Comparison of ENCODE assay signal across 21 cellular contexts in the genomic region with DNA sequence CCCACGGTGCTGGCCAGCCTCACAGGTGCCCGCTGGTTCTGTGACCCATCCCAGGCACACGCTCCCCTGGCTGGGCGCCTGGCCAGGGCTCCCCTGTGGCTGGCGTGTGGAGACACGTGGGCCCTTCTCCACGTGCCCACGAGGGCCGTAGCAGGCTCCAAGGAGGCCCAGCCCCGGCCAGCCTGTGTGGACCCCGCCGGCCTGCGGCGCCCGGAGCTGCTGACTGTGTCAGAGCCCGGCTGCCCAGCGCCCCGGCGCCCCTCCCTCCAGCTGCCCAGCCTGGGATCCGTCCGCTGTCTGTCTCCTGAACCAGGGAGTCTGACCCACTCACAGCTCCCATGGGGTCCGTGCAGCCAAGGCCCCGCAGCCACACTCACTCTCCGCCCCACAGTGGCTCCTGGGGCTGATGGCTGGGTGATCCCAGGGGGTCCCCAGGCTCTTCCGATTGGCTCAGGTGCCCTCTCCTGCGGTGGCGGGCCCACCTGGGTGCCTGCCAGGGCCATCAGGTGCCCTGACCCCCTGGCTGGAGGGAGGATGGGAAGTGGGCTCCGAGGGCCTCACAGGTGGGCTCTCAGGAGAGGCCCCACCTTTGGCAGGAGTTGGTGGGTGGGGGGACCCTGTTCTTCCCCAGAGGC. TPM values are rescaled to one million over a fixed set of nuclear protein-coding genes. Genes with fewer than 3 reads are reported as not detected.
DNase-seq lines count a peak whose midpoint lies in the region; TF ChIP-seq lines count a peak whose summit lies in the region.
"Had no signal": no experiment of that assay in that cellular context is flagged by ENCODE, and none has a peak within 500 bp of the region (broad histone marks: within the 10 kb centered on the region; RNA-seq: fewer than 3 reads in every experiment).

No MANE protein-coding gene starts in this region.

- TF ChIP-seq POLR2A in breast epithelium (IDR thresholded peaks at IDR 0.05) (no peak), suprapubic skin (IDR thresholded peaks at IDR 0.05) (no peak)

- no peak for TF ChIP-seq EP300 in suprapubic skin (IDR thresholded peaks at IDR 0.05)

- no peak overlapping the region for H3K4me3 ChIP-seq in breast epithelium
- no peak overlapping the region for H3K4me3 ChIP-seq in HL-60 (replicated peaks; ENCODE audit: insufficient read depth, low read length)
- H3K4me3 ChIP-seq in suprapubic skin, result no peak overlapping the region
- H3K4me3 ChIP-seq: MG63, SK-N-MC had no signal

- peaks cover 25% of the 10 kb centered on the region for H3K36me3 Mint-ChIP-seq in MCF 10A (ENCODE audit: insufficient read depth, unreplicated experiment)
- H3K36me3 Mint-ChIP-seq: IgD-negative memory B cell had no signal

- 62% methylated on average over 19 of the region's 28 CpGs for WGBS in suprapubic skin

- TF ChIP-seq CTCF in breast epithelium (IDR thresholded peaks at IDR 0.05) (no peak), MCF 10A (IDR thresholded peaks at IDR 0.05; ENCODE audit: unreplicated experiment) (no peak), HL-60 (IDR thresholded peaks at IDR 0.05; ENCODE audit: insufficient read depth, low read length) (no peak), suprapubic skin (IDR thresholded peaks at IDR 0.05) (no peak)

- BruUV-seq in MCF 10A (replicated peaks; lab: Mats Ljungman, UMichigan), result no TSS peak

- H3K27me3 ChIP-seq in breast epithelium (no peaks in the 10 kb centered on the region), HL-60 (ENCODE audit: insufficient read depth, poor library complexity, severe bottlenecking) (no peaks in the 10 kb centered on the region), suprapubic skin (no peaks in the 10 kb centered on the region)
- H3K27me3 ChIP-seq: MG63 had no signal

- no peak overlapping the region for H3K4me3 Mint-ChIP-seq in MCF 10A (ENCODE audit: unreplicated experiment)
- H3K4me3 Mint-ChIP-seq: CD8-positive, alpha-beta T cell; H9 had no signal

- H3K36me3 ChIP-seq in breast epithelium (no peaks in the 10 kb centered on the region), suprapubic skin (peaks cover 30% of the 10 kb centered on the region)
- H3K36me3 ChIP-seq: BE2C had no signal

- H3K9me3 ChIP-seq in breast epithelium (no peaks in the 10 kb centered on the region), suprapubic skin (no peaks in the 10 kb centered on the region)
- H3K9me3 ChIP-seq: BE2C, MG63 had no signal

- POLR2A ChIA-PET in MCF 10A (lab: Yijun Ruan, JAX), result interaction anchor here (0.6 kb wide), 1 partner anchor 34 kb away, joined by 3 read pairs; no protein-coding TSS in a partner anchor

- H3K4me1 ChIP-seq in breast epithelium, result peaks cover 0 to 5% of the 10 kb centered on the region in 2 donors
- peaks cover 21% of the 10 kb centered on the region for H3K4me1 ChIP-seq in suprapubic skin

- no peaks in the 10 kb centered on the region for H3K9me3 Mint-ChIP-seq in MCF 10A (ENCODE audit: unreplicated experiment)
- H3K9me3 Mint-ChIP-seq: CD8-positive, alpha-beta T cell; H9; IgD-negative memory B cell had no signal

- DNase-seq in breast epithelium (ENCODE audit: low spot score in 2 of 2) (no peak), MCF 10A (ENCODE audit: unreplicated experiment) (no peak), HL-60 (ENCODE audit: low read depth in 1 of 2, low spot score in 1 of 2) (no peak), islet precursor cell (peak; percentile 54), NCI-H446 treated with DMSO at 0.1 percent for 48 hours (lab: John Stamatoyannopoulos, UW) (no peak), suprapubic skin (ENCODE audit: low spot score in 2 of 2) (no peak), MV-4-11 (lab: John Stamatoyannopoulos, UW) (no peak)
- DNase-seq: CD8-positive, alpha-beta T cell; H9; Karpas-422; MG63; NCI-H1092; NCI-H146; NCI-H2081; NCI-H2171 treated with DMSO at 0.1 percent for 48 hours; NCI-H446; NCI-H69; SHP77 had no signal

- H3K27ac ChIP-seq in breast epithelium (peak overlapping the region; percentile 9 to 25), HL-60 (replicated peaks) (peak overlapping the region; percentile 42), suprapubic skin (no peak overlapping the region)
- H3K27ac ChIP-seq: SK-N-MC had no signal

- no peaks in the 10 kb centered on the region for H3K4me1 Mint-ChIP-seq in MCF 10A (ENCODE audit: insufficient read depth, unreplicated experiment)
- H3K4me1 Mint-ChIP-seq: H9 had no signal

- no peak overlapping the region for H3K27ac Mint-ChIP-seq in MCF 10A (ENCODE audit: low read depth, unreplicated experiment)
- H3K27ac Mint-ChIP-seq: CD8-positive, alpha-beta T cell; H9; IgD-negative memory B cell had no signal

- H3K27me3 Mint-ChIP-seq in MCF 10A (ENCODE audit: insufficient read depth, unreplicated experiment), result no peaks in the 10 kb centered on the region

- intact Hi-C loops in breast epithelium (cut with DNase I; ENCODE audit: low total_unique reads), result no loop called here
- intact Hi-C loops in MCF 10A (cut with micrococcal nuclease), result no loop called here

- CTCF ChIA-PET in MCF 10A (lab: Yijun Ruan, JAX), result interaction anchor here (1.8 kb wide), 1 partner anchor 10 kb away, joined by 5 read pairs; a partner anchor contains a TSS

RNA-seq across cellular contexts. Expression of a gene that starts 9.6 kb away (rescaled TPM):
- total RNA-seq in breast epithelium, result 1 to 10 TPM in 2 of 3 donors, not detected in 1; 6.6 to 8.2 TPM
- 9.0 and 14.2 TPM in 2 replicates for total RNA-seq in MCF 10A (2022)
- total RNA-seq in suprapubic skin, result 100 to 1,000 TPM in 3 of 4 donors, 10 to 100 TPM in 1; 55.0 to 234 (median 112) TPM
- total RNA-seq: CD8-positive, alpha-beta T cell had no signal

RNA-seq across cellular contexts. Expression of a gene that starts 15.9 kb away (rescaled TPM):
- total RNA-seq in breast epithelium (10 to 100 TPM; 14.4 to 25.9 (median 25.2) TPM), MCF 10A (2022) (37.8 and 45.6 TPM in 2 replicates), suprapubic skin (10 to 100 TPM; 29.3 to 65.0 (median 36.2) TPM)

RNA-seq across cellular contexts. Expression of a gene that starts 23.4 kb away (rescaled TPM):
- 10 to 100 TPM; 32.6 to 52.8 (median 45.4) TPM for total RNA-seq in breast epithelium
- 38.2 and 42.1 TPM in 2 replicates for total RNA-seq in MCF 10A (2022)
- 10 to 100 TPM; 35.7 to 79.0 (median 62.0) TPM for total RNA-seq in suprapubic skin

RNA-seq across cellular contexts. Expression of a gene that starts 42.2 kb away (rescaled TPM):
- 10 to 100 TPM; 27.5 to 32.1 (median 27.7) TPM for total RNA-seq in breast epithelium
- total RNA-seq in MCF 10A (2022), result 86.3 and 93.5 TPM in 2 replicates
- 10 to 100 TPM; 45.7 to 96.5 (median 75.8) TPM for total RNA-seq in suprapubic skin
